In genomic region chr4:107824367-107825071, GRCh38 we compare ENCODE assay signal across 8 cellular contexts. TPM values are rescaled to one million over a fixed set of nuclear protein-coding genes. Genes with fewer than 3 reads are reported as not detected.
DNase-seq lines count a peak whose midpoint lies in the region; ATAC-seq and TF ChIP-seq lines count a peak whose summit lies in the region.

Gene SGMS2 (plus strand): TSS chr4:107824932. CDS start chr4:107895554, 70,622 bp downstream.

- no peak for TF ChIP-seq CTCF in epithelial cell of esophagus (IDR thresholded peaks at IDR 0.05; ENCODE audit: insufficient read depth, low read depth, low read length, missing control alignments)

- no peaks in the 10 kb centered on the region for H3K9me3 ChIP-seq in mesodermal cell (ENCODE audit: control insufficient read depth, low read length)

- no peak within 1 kb of the TSS for H3K27ac Mint-ChIP-seq in activated CD8-positive, alpha-beta memory T cell treated with anti-CD3 and anti-CD28 coated beads, Interleukin-2, amount 10 ng/mL, durations not matched to agents 7 days and 5 days

- no peaks in the 10 kb centered on the region for H3K36me3 Mint-ChIP-seq in activated CD8-positive, alpha-beta memory T cell treated with anti-CD3 and anti-CD28 coated beads, Interleukin-2, amount 10 ng/mL, durations not matched to agents 7 days and 5 days

- H3K27me3 Mint-ChIP-seq in activated CD8-positive, alpha-beta memory T cell treated with anti-CD3 and anti-CD28 coated beads, Interleukin-2, amount 10 ng/mL, durations not matched to agents 7 days and 5 days: peaks cover 57% of the 10 kb centered on the region

- 0 to 2% methylated on average over 37 to 42 of the region's 64 CpGs for WGBS in mesodermal cell (ENCODE audit: insufficient coverage in 2 of 2), 2 experiments

- H3K4me3 ChIP-seq in epithelial cell of esophagus (ENCODE audit: low read length) (peak within 1 kb of the TSS; percentile 92), mesodermal cell (ENCODE audit: extremely low read depth, insufficient read depth, low read length, poor library complexity, severe bottlenecking) (peak within 1 kb of the TSS; percentile 62)

- peak within 1 kb of the TSS; percentile 82 for H3K27ac ChIP-seq in mesodermal cell (ENCODE audit: low read depth, low read length, severe bottlenecking)

- no peaks in the 10 kb centered on the region for H3K36me3 ChIP-seq in mesodermal cell (ENCODE audit: control insufficient read depth, insufficient read depth, low read length)

- ATAC-seq in HG02588 (IDR thresholded peaks at IDR 0.05; ENCODE audit: unreplicated experiment): peak; percentile 72
- peak; percentile 82 for ATAC-seq in activated CD8-positive, alpha-beta memory T cell treated with anti-CD3 and anti-CD28 coated beads, Interleukin-2, amount 10 ng/mL, durations not matched to agents 7 days and 5 days

- CTCF ChIA-PET in activated CD8-positive, alpha-beta memory T cell treated with anti-CD3 and anti-CD28 coated beads, Interleukin-2, amount 10 ng/mL, durations not matched to agents 7 days and 5 days (lab: Charles Lee): no interaction called here

- H3K4me1 Mint-ChIP-seq in activated CD8-positive, alpha-beta memory T cell treated with anti-CD3 and anti-CD28 coated beads, Interleukin-2, amount 10 ng/mL, durations not matched to agents 7 days and 5 days: peaks cover 7% of the 10 kb centered on the region

- H3K4me1 ChIP-seq in mesodermal cell (ENCODE audit: control insufficient read depth, insufficient read depth, low read length, poor library complexity, severe bottlenecking): no peaks in the 10 kb centered on the region

- no peaks in the 10 kb centered on the region for H3K9me3 Mint-ChIP-seq in activated CD8-positive, alpha-beta memory T cell treated with anti-CD3 and anti-CD28 coated beads, Interleukin-2, amount 10 ng/mL, durations not matched to agents 7 days and 5 days (ENCODE audit: low read depth)

- peak; percentile 0 for DNase-seq in NCI-H1694 (lab: John Stamatoyannopoulos, UW)
- DNase-seq in NCI-H1694 treated with DMSO at 0.1 percent for 48 hours (lab: John Stamatoyannopoulos, UW): no peak
- peak; percentile 42 for DNase-seq in NCI-H1092 (lab: John Stamatoyannopoulos, UW)
- peak; percentile 60 for DNase-seq in activated CD8-positive, alpha-beta memory T cell treated with anti-CD3 and anti-CD28 coated beads, Interleukin-2, amount 10 ng/mL, durations not matched to agents 7 days and 5 days
- DNase-seq in epithelial cell of esophagus (ENCODE audit: low read depth): peak; percentile 99
- DNase-seq in stimulated activated CD8-positive, alpha-beta memory T cell treated with anti-CD3 and anti-CD28 coated beads, Interleukin-12 subunit alpha, Interleukin-12 subunit beta, amount 100 ng/mL, for 4 hours (ENCODE audit: low read depth): peak; percentile 40

- peak within 1 kb of the TSS; percentile 69 for H3K4me3 Mint-ChIP-seq in activated CD8-positive, alpha-beta memory T cell treated with anti-CD3 and anti-CD28 coated beads, Interleukin-2, amount 10 ng/mL, durations not matched to agents 7 days and 5 days

RNA-seq across cellular contexts. Expression of gene SGMS2, which starts in this region (rescaled TPM):
- total RNA-seq in activated CD8-positive, alpha-beta memory T cell treated with anti-CD3 and anti-CD28 coated beads, Interleukin-2, amount 10 ng/mL, durations not matched to agents 7 days and 5 days: under 1 TPM in 1 of 2 experiments, not detected in 1; 0.37 TPM
- 4.0 TPM for polyA plus RNA-seq in mesodermal cell (2013, experiment 1 of 2)
- polyA plus RNA-seq in mesodermal cell (2013, experiment 2 of 2): 4.1 TPM

Comparison
In these comparisons a context has a peak if more than half of its experiments do, and no peak if none do; other contexts are left out.
1. Peak in DNase-seq and ATAC-seq in activated CD8-positive, alpha-beta memory T cell treated with anti-CD3 and anti-CD28 coated beads, Interleukin-2, amount 10 ng/mL, durations not matched to agents 7 days and 5 days; RNA of the gene not detected or under 1 TPM.